In the genomic region with DNA sequence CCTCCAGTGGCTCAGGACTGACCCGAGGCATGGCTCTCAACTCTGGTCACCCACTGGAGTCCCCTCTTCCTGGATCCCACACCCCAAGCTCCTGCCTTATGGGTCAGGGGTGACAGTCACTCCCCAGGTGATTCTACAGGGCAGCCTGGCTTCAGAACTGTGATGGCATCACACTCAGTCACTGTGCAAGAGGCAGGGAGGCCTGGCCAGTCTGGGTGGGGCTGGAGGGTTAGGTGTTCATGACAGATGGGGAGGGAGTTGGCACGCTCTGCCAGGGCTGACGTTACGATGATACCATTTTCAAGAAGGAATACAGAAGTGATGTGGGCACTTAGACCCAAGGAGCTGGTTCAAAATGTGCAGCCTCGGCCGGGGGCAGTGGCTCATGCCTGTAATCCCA, we compare ENCODE assay signal across 16 cellular contexts. TPM values are rescaled to one million over a fixed set of nuclear protein-coding genes. Genes with fewer than 3 reads are reported as not detected.
DNase-seq lines count a peak whose midpoint lies in the region; ATAC-seq and TF ChIP-seq lines count a peak whose summit lies in the region.
"Had no signal": no experiment of that assay in that cellular context is flagged by ENCODE, and none has a peak within 500 bp of the region (broad histone marks: within the 10 kb centered on the region; RNA-seq: fewer than 3 reads in every experiment).

No MANE protein-coding gene starts in this region.

- no peak for TF ChIP-seq CTCF in PC-3 (conservative IDR thresholded peaks at IDR 0.05; ENCODE audit: low read depth, low read length)

- no peak overlapping the region for H2AFZ ChIP-seq in PC-3 (ENCODE audit: low read length)

- no peaks in the 10 kb centered on the region for H3K27me3 ChIP-seq in PC-3 (ENCODE audit: low read length)

- no peaks in the 10 kb centered on the region for H3K27me3 Mint-ChIP-seq in activated CD4-positive, alpha-beta T cell treated with anti-CD3 and anti-CD28 coated beads, Interleukin-2, amount 10 ng/mL, durations not matched to agents 7 days and 5 days
- H3K27me3 Mint-ChIP-seq in central memory CD8-positive, alpha-beta T cell: no peaks in the 10 kb centered on the region
- H3K27me3 Mint-ChIP-seq in natural killer cell treated with Interleukin-12 subunit alpha and Interleukin-12 subunit beta and Interleukin-15 and Interleukin-18, amount 100 ng/mL, for 72 hours: peaks cover 4 to 9% of the 10 kb centered on the region in 2 donors
- peaks cover 25% of the 10 kb centered on the region for H3K27me3 Mint-ChIP-seq in activated CD8-positive, alpha-beta memory T cell treated with anti-CD3 and anti-CD28 coated beads, Interleukin-2, amount 10 ng/mL, durations not matched to agents 7 days and 5 days
- H3K27me3 Mint-ChIP-seq: B cell had no signal

- H3K9me2 ChIP-seq in PC-3 (replicated peaks; ENCODE audit: low read length): no peaks in the 10 kb centered on the region

- H3K79me2 ChIP-seq in PC-3 (ENCODE audit: low read length): no peaks in the 10 kb centered on the region

- H3K4me1 Mint-ChIP-seq in activated CD4-positive, alpha-beta T cell treated with anti-CD3 and anti-CD28 coated beads, Interleukin-2, amount 10 ng/mL, durations not matched to agents 7 days and 5 days: peaks cover 78% of the 10 kb centered on the region
- H3K4me1 Mint-ChIP-seq in central memory CD8-positive, alpha-beta T cell: peaks cover 60% of the 10 kb centered on the region
- peaks cover 67 to 70% of the 10 kb centered on the region in 2 donors for H3K4me1 Mint-ChIP-seq in natural killer cell treated with Interleukin-12 subunit alpha and Interleukin-12 subunit beta and Interleukin-15 and Interleukin-18, amount 100 ng/mL, for 72 hours (ENCODE audit: low read depth in 2 of 2)
- H3K4me1 Mint-ChIP-seq in activated CD8-positive, alpha-beta memory T cell treated with anti-CD3 and anti-CD28 coated beads, Interleukin-2, amount 10 ng/mL, durations not matched to agents 7 days and 5 days: peaks cover 69% of the 10 kb centered on the region

- no peak overlapping the region for H3K4me3 ChIP-seq in PC-3 (ENCODE audit: low read length)
- H3K4me3 ChIP-seq: SK-N-MC had no signal

- POLR2A ChIA-PET in activated CD4-positive, alpha-beta T cell treated with anti-CD3 and anti-CD28 coated beads, Interleukin-2, amount 10 ng/mL, durations not matched to agents 7 days and 5 days (lab: Charles Lee): no interaction called here
- POLR2A ChIA-PET in PC-3 (lab: Charles Lee; ENCODE audit: unreplicated experiment): no interaction called here

- peaks cover 9% of the 10 kb centered on the region for H3K4me1 ChIP-seq in PC-3 (ENCODE audit: insufficient read depth, low read length)

- H3K36me3 Mint-ChIP-seq in activated CD4-positive, alpha-beta T cell treated with anti-CD3 and anti-CD28 coated beads, Interleukin-2, amount 10 ng/mL, durations not matched to agents 7 days and 5 days (ENCODE audit: low read depth): no peaks in the 10 kb centered on the region
- H3K36me3 Mint-ChIP-seq in central memory CD8-positive, alpha-beta T cell (ENCODE audit: insufficient read depth): peaks cover 3% of the 10 kb centered on the region
- no peaks in the 10 kb centered on the region for H3K36me3 Mint-ChIP-seq in natural killer cell treated with Interleukin-12 subunit alpha and Interleukin-12 subunit beta and Interleukin-15 and Interleukin-18, amount 100 ng/mL, for 72 hours
- peaks cover 5% of the 10 kb centered on the region for H3K36me3 Mint-ChIP-seq in activated CD8-positive, alpha-beta memory T cell treated with anti-CD3 and anti-CD28 coated beads, Interleukin-2, amount 10 ng/mL, durations not matched to agents 7 days and 5 days

- H3K4me3 Mint-ChIP-seq in activated CD4-positive, alpha-beta T cell treated with anti-CD3 and anti-CD28 coated beads, Interleukin-2, amount 10 ng/mL, durations not matched to agents 7 days and 5 days: no peak overlapping the region
- peak overlapping the region; percentile 68 for H3K4me3 Mint-ChIP-seq in central memory CD8-positive, alpha-beta T cell
- peak overlapping the region; percentile 83 for H3K4me3 Mint-ChIP-seq in natural killer cell treated with Interleukin-12 subunit alpha and Interleukin-12 subunit beta and Interleukin-15 and Interleukin-18, amount 100 ng/mL, for 72 hours
- H3K4me3 Mint-ChIP-seq in activated CD8-positive, alpha-beta memory T cell treated with anti-CD3 and anti-CD28 coated beads, Interleukin-2, amount 10 ng/mL, durations not matched to agents 7 days and 5 days: no peak overlapping the region
- H3K4me3 Mint-ChIP-seq: B cell had no signal

- H3K4me2 ChIP-seq in PC-3 (ENCODE audit: low read length): no peak overlapping the region

- ATAC-seq in PC-3 (no peak), GM19035 (IDR thresholded peaks at IDR 0.05; ENCODE audit: unreplicated experiment) (no peak)
- ATAC-seq in central memory CD8-positive, alpha-beta T cell (replicated peaks; ENCODE audit: extremely low read depth, poor library complexity, severe bottlenecking): no peak
- no peak for ATAC-seq in natural killer cell treated with Interleukin-12 subunit alpha and Interleukin-12 subunit beta and Interleukin-15 and Interleukin-18, amount 100 ng/mL, for 72 hours
- no peak for ATAC-seq in activated CD8-positive, alpha-beta memory T cell treated with anti-CD3 and anti-CD28 coated beads, Interleukin-2, amount 10 ng/mL, durations not matched to agents 7 days and 5 days

- H4K20me1 ChIP-seq in PC-3 (ENCODE audit: low read length): no peaks in the 10 kb centered on the region

- no peaks in the 10 kb centered on the region for H3K9me3 Mint-ChIP-seq in activated CD4-positive, alpha-beta T cell treated with anti-CD3 and anti-CD28 coated beads, Interleukin-2, amount 10 ng/mL, durations not matched to agents 7 days and 5 days
- H3K9me3 Mint-ChIP-seq in central memory CD8-positive, alpha-beta T cell: no peaks in the 10 kb centered on the region
- no peaks in the 10 kb centered on the region for H3K9me3 Mint-ChIP-seq in natural killer cell treated with Interleukin-12 subunit alpha and Interleukin-12 subunit beta and Interleukin-15 and Interleukin-18, amount 100 ng/mL, for 72 hours
- no peaks in the 10 kb centered on the region for H3K9me3 Mint-ChIP-seq in activated CD8-positive, alpha-beta memory T cell treated with anti-CD3 and anti-CD28 coated beads, Interleukin-2, amount 10 ng/mL, durations not matched to agents 7 days and 5 days (ENCODE audit: low read depth)

- H3K36me3 ChIP-seq in PC-3 (ENCODE audit: low read depth, low read length): no peaks in the 10 kb centered on the region
- H3K36me3 ChIP-seq: neutrophil had no signal

- no peak overlapping the region for H3K9ac ChIP-seq in PC-3 (ENCODE audit: low read length)

- intact Hi-C loops in PC-3 (cut with micrococcal nuclease): no loop called here

- peak overlapping the region; percentile 43 for H3K27ac Mint-ChIP-seq in activated CD4-positive, alpha-beta T cell treated with anti-CD3 and anti-CD28 coated beads, Interleukin-2, amount 10 ng/mL, durations not matched to agents 7 days and 5 days
- H3K27ac Mint-ChIP-seq in central memory CD8-positive, alpha-beta T cell (ENCODE audit: low read depth): peak overlapping the region; percentile 77
- H3K27ac Mint-ChIP-seq in natural killer cell treated with Interleukin-12 subunit alpha and Interleukin-12 subunit beta and Interleukin-15 and Interleukin-18, amount 100 ng/mL, for 72 hours: peak overlapping the region; percentile 64 to 85
- H3K27ac Mint-ChIP-seq in activated CD8-positive, alpha-beta memory T cell treated with anti-CD3 and anti-CD28 coated beads, Interleukin-2, amount 10 ng/mL, durations not matched to agents 7 days and 5 days: no peak overlapping the region
- H3K27ac Mint-ChIP-seq: B cell had no signal

- CTCF ChIA-PET in activated CD4-positive, alpha-beta T cell treated with anti-CD3 and anti-CD28 coated beads, Interleukin-2, amount 10 ng/mL, durations not matched to agents 7 days and 5 days (lab: Charles Lee): interaction anchor here (0.7 to 2.5 kb wide), 12 partner anchors 9 to 147 kb away, joined by 3 to 7 read pairs (median 4); no protein-coding TSS in a partner anchor
- CTCF ChIA-PET in PC-3 (lab: Charles Lee): no interaction called here
- CTCF ChIA-PET in activated CD8-positive, alpha-beta memory T cell treated with anti-CD3 and anti-CD28 coated beads, Interleukin-2, amount 10 ng/mL, durations not matched to agents 7 days and 5 days (lab: Charles Lee): interaction anchor here (0.7 to 2.6 kb wide), 12 partner anchors 16 to 77 kb away, joined by 3 to 25 read pairs (median 4); partner anchors contain the start of gene ABCG1

- H3K9me3 ChIP-seq in PC-3 (ENCODE audit: low read length): no peaks in the 10 kb centered on the region
- H3K9me3 ChIP-seq: neutrophil had no signal

- H3K27ac ChIP-seq in PC-3 (ENCODE audit: low read length): no peak overlapping the region
- H3K27ac ChIP-seq: neutrophil, SK-N-MC had no signal

- H3F3A ChIP-seq in PC-3 (ENCODE audit: low read length, unreplicated experiment): no peaks in the 10 kb centered on the region

- no peak for DNase-seq in activated CD4-positive, alpha-beta T cell treated with anti-CD3 and anti-CD28 coated beads, Interleukin-2, amount 10 ng/mL, durations not matched to agents 7 days and 5 days
- no peak for DNase-seq in activated CD4-positive, alpha-beta T cell treated with anti-CD3 and anti-CD28 coated beads for 1 hour
- DNase-seq in PC-3 (peak; percentile 9), activated gamma-delta T cell (lab: John Stamatoyannopoulos, UW) (no peak)
- no peak for DNase-seq in central memory CD8-positive, alpha-beta T cell (ENCODE audit: low spot score in 2 of 2)
- DNase-seq in natural killer cell treated with Interleukin-12 subunit alpha and Interleukin-12 subunit beta and Interleukin-15 and Interleukin-18, amount 100 ng/mL, for 72 hours (ENCODE audit: low spot score): no peak
- DNase-seq in activated CD8-positive, alpha-beta memory T cell treated with anti-CD3 and anti-CD28 coated beads, Interleukin-2, amount 10 ng/mL, durations not matched to agents 7 days and 5 days: no peak
- DNase-seq: midbrain; NCI-H1105; NCI-H2081 treated with DMSO at 0.1 percent for 48 hours; NCI-H446 treated with DMSO at 0.1 percent for 48 hours; stimulated activated CD4-positive, alpha-beta T cell treated with anti-CD3 and anti-CD28 coated beads, Interleukin-12 subunit alpha, Interleukin-12 subunit beta, amount 100 ng/mL, for 4 hours had no signal

- no TSS peak for BruUV-seq in PC-3 (replicated peaks; lab: Mats Ljungman, UMichigan)

RNA-seq across cellular contexts. Expression of gene ABCG1, which starts 25.2 kb away (rescaled TPM):
- 10 to 100 TPM; 10.2 to 12.3 TPM for total RNA-seq in activated CD4-positive, alpha-beta T cell treated with anti-CD3 and anti-CD28 coated beads, Interleukin-2, amount 10 ng/mL, durations not matched to agents 7 days and 5 days
- 0.66 and 2.0 TPM in 2 replicates for total RNA-seq in PC-3 (2014; rRNA removed)
- total RNA-seq in natural killer cell treated with Interleukin-12 subunit alpha and Interleukin-12 subunit beta and Interleukin-15 and Interleukin-18, amount 100 ng/mL, for 72 hours: 1 to 10 TPM; 3.1 to 3.5 TPM
- 10 to 100 TPM in 1 of 2 experiments, 1 to 10 TPM in 1; 6.7 to 13.2 TPM for total RNA-seq in activated CD8-positive, alpha-beta memory T cell treated with anti-CD3 and anti-CD28 coated beads, Interleukin-2, amount 10 ng/mL, durations not matched to agents 7 days and 5 days

Comparison
In these comparisons a context has a peak if more than half of its experiments do, and no peak if none do; other contexts are left out.
1. H3K4me3 Mint-ChIP-seq: peak in central memory CD8-positive, alpha-beta T cell (single experiment) and natural killer cell treated with Interleukin-12 subunit alpha and Interleukin-12 subunit beta and Interleukin-15 and Interleukin-18, amount 100 ng/mL, for 72 hours (single experiment); none in activated CD4-positive, alpha-beta T cell treated with anti-CD3 and anti-CD28 coated beads, Interleukin-2, amount 10 ng/mL, durations not matched to agents 7 days and 5 days (single experiment) and activated CD8-positive, alpha-beta memory T cell treated with anti-CD3 and anti-CD28 coated beads, Interleukin-2, amount 10 ng/mL, durations not matched to agents 7 days and 5 days (single experiment).